In genomic region chr5:180633283-180634177, GRCh38 we compare ENCODE assay signal across 22 cellular contexts. TPM values are rescaled to one million over a fixed set of nuclear protein-coding genes. Genes with fewer than 3 reads are reported as not detected.
"Had no signal": no experiment of that assay in that cellular context is flagged by ENCODE, and none has a peak within 500 bp of the region (broad histone marks: within the 10 kb centered on the region; RNA-seq: fewer than 3 reads in every experiment).

No MANE protein-coding gene starts in this region.

- H3K36me3 ChIP-seq: thoracic aorta had no signal

- H3K36me3 Mint-ChIP-seq: memory B cell had no signal

- H3K9me3 Mint-ChIP-seq: activated T-helper 17 cell treated with anti-CD3 and anti-CD28 coated beads, Interleukin-2, amount 50 U/mL, for 72 hours; central memory CD8-positive, alpha-beta T cell; dendritic cell treated with granulocyte-macrophage colony-stimulating factor and Interleukin-4, amounts not matched to agents 40 ng/mL and 50 ng/mL, for 4 days; effector memory CD8-positive, alpha-beta T cell had no signal

- DNase-seq: activated CD4-positive, alpha-beta T cell treated with anti-CD3 and anti-CD28 coated beads, Interleukin-2, amount 50 U/mL, for 48 hours; activated naive CD4-positive, alpha-beta T cell treated with anti-CD3 and anti-CD28 coated beads, Interleukin-2, amount 50 U/mL, for 16 hours; effector memory CD8-positive, alpha-beta T cell; foreskin melanocyte; head of caudate nucleus; left colon; SK-N-SH; stimulated activated CD4-positive, alpha-beta T cell treated with anti-CD3 and anti-CD28 coated beads, Interleukin-12 subunit alpha, Interleukin-12 subunit beta, amount 100 ng/mL, for 4 hours; stimulated activated CD4-positive, alpha-beta T cell treated with anti-CD3 and anti-CD28 coated beads, Interleukin-2, amount 100 ng/mL, for 24 hours; T-helper 1 cell; T1000 had no signal

- H3K27ac ChIP-seq: body of pancreas, epithelial cell of prostate, thoracic aorta had no signal

- H3K27me3 Mint-ChIP-seq: activated T-helper 17 cell treated with anti-CD3 and anti-CD28 coated beads, Interleukin-2, amount 50 U/mL, for 72 hours; central memory CD8-positive, alpha-beta T cell; dendritic cell treated with granulocyte-macrophage colony-stimulating factor and Interleukin-4, amounts not matched to agents 40 ng/mL and 50 ng/mL, for 4 days; effector memory CD8-positive, alpha-beta T cell had no signal

- H3K9me3 ChIP-seq: body of pancreas, SK-N-SH, thoracic aorta had no signal

- H3K27ac Mint-ChIP-seq: activated T-helper 17 cell treated with anti-CD3 and anti-CD28 coated beads, Interleukin-2, amount 50 U/mL, for 72 hours; dendritic cell treated with granulocyte-macrophage colony-stimulating factor and Interleukin-4, amounts not matched to agents 40 ng/mL and 50 ng/mL, for 4 days; memory B cell had no signal

- H3K4me3 Mint-ChIP-seq: activated T-helper 17 cell treated with anti-CD3 and anti-CD28 coated beads, Interleukin-2, amount 50 U/mL, for 72 hours; central memory CD8-positive, alpha-beta T cell; dendritic cell treated with granulocyte-macrophage colony-stimulating factor and Interleukin-4, amounts not matched to agents 40 ng/mL and 50 ng/mL, for 4 days; effector memory CD8-positive, alpha-beta T cell; memory B cell had no signal

- ATAC-seq: activated T-helper 17 cell treated with anti-CD3 and anti-CD28 coated beads, Interleukin-2, amount 50 U/mL, for 72 hours; body of pancreas; effector memory CD8-positive, alpha-beta T cell; left colon had no signal

- H3K4me3 ChIP-seq: body of pancreas, thoracic aorta had no signal

- H3K4me1 Mint-ChIP-seq: activated T-helper 17 cell treated with anti-CD3 and anti-CD28 coated beads, Interleukin-2, amount 50 U/mL, for 72 hours; central memory CD8-positive, alpha-beta T cell; memory B cell had no signal

- H3K27me3 ChIP-seq: body of pancreas had no signal

- H3K4me1 ChIP-seq: body of pancreas had no signal

RNA-seq across cellular contexts. Expression of gene FLT4, which starts 15.9 kb away (rescaled TPM):
- total RNA-seq: osteoblast had no signal
- polyA plus RNA-seq: fibroblast of lung had no signal

RNA-seq across cellular contexts. Expression of gene SCGB3A1, which starts 42.2 kb away (rescaled TPM):
- total RNA-seq: activated T-helper 17 cell treated with anti-CD3 and anti-CD28 coated beads, Interleukin-2, amount 50 U/mL, for 72 hours; body of pancreas; fibroblast of lung; left colon; osteoblast; pulmonary artery endothelial cell; thoracic aorta had no signal
- polyA plus RNA-seq: fibroblast of lung, neural cell, SK-N-SH had no signal
